ENCODE assay signal across 27 cellular contexts in the genomic region with DNA sequence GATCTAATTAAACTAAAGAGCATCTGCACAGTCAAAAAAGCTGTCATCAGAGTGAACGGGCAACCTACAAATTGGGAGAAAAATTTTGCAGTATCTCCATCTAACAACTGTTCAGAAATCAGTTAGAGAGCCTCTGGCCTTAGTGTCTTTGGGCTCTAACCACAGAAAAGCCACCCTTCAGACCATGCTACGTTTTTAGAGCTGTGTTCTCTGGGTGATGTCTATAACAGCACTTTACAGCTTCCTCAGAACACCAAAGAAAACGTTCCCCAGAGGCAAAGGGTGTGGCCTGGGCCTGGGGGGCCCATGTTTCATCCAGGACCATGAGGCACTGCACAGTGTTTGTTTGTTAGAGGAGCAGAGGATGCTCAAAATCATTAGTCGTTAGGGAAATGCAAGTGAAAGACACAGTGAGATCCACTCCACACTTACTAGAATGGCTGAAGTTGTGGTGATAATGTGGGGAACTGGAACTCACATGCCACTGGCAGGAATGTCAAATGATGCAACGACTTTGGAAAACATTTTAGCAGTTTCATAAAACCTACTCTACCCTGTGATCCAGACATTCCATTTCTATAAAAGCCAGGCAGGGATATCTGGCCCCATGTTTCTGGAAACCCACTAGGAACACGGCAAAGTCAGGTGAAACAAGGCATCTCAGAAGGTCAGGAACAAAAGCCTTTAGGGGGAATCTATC.
DNase-seq lines count a peak whose midpoint lies in the region; ATAC-seq and TF ChIP-seq lines count a peak whose summit lies in the region.
"Had no signal": no experiment of that assay in that cellular context is flagged by ENCODE, and none has a peak within 500 bp of the region (broad histone marks: within the 10 kb centered on the region; RNA-seq: fewer than 3 reads in every experiment).

No MANE protein-coding gene starts in this region.

- CTCF ChIA-PET in activated CD8-positive, alpha-beta T cell treated with anti-CD3 and anti-CD28 coated beads, Interleukin-2, amount 10 ng/mL, durations not matched to agents 7 days and 5 days (lab: Charles Lee): no interaction called here

- TF ChIP-seq POLR2A in uterus (IDR thresholded peaks at IDR 0.05): no peak

- no peaks in the 10 kb centered on the region for H3K36me3 ChIP-seq in adipocyte (ENCODE audit: control insufficient read depth, insufficient read depth, low read length, severe bottlenecking)
- H3K36me3 ChIP-seq in uterus: no peaks in the 10 kb centered on the region
- no peaks in the 10 kb centered on the region for H3K36me3 ChIP-seq in SJCRH30
- H3K36me3 ChIP-seq: breast epithelium, heart left ventricle, neutrophil, Peyer's patch, prostate gland, upper lobe of right lung had no signal

- POLR2A ChIA-PET in activated CD8-positive, alpha-beta T cell treated with anti-CD3 and anti-CD28 coated beads, Interleukin-2, amount 10 ng/mL, durations not matched to agents 7 days and 5 days (lab: Charles Lee): no interaction called here

- no peaks in the 10 kb centered on the region for H3K9me3 ChIP-seq in adipocyte (ENCODE audit: control insufficient read depth, low read length)
- H3K9me3 ChIP-seq in uterus: no peaks in the 10 kb centered on the region
- peaks cover 13% of the 10 kb centered on the region for H3K9me3 ChIP-seq in SJCRH30 (replicated peaks)
- H3K9me3 ChIP-seq: breast epithelium, neutrophil, Peyer's patch, prostate gland, upper lobe of right lung had no signal

- peaks cover under 1% of the 10 kb centered on the region for H3K9me3 Mint-ChIP-seq in activated CD8-positive, alpha-beta T cell treated with anti-CD3 and anti-CD28 coated beads, Interleukin-2, amount 10 ng/mL, durations not matched to agents 7 days and 5 days (ENCODE audit: insufficient read depth)
- H3K9me3 Mint-ChIP-seq: activated CD8-positive, alpha-beta T cell treated with anti-CD3 and anti-CD28 coated beads for 36 hours; activated naive CD4-positive, alpha-beta T cell treated with anti-CD3 and anti-CD28 coated beads, Interleukin-2, amount 50 U/mL, for 24 hours; activated T-helper 2 cell treated with anti-CD3 and anti-CD28 coated beads, Interferon-gamma antibody, Interleukin-2, Interleukin-4, amounts not matched to agents 10 μg/mL and 5 μg/mL and 100 μg/mL, durations not matched to agents 14 hours and 24 hours and 36 hours had no signal

- peak overlapping the region; percentile 63 to 76 for H3K27ac ChIP-seq in uterus
- H3K27ac ChIP-seq in SJCRH30: no peak overlapping the region
- H3K27ac ChIP-seq: neutrophil, upper lobe of right lung, VCaP had no signal

- DNase-seq in GM03348 (ENCODE audit: low spot score): peak; percentile 46
- peak; percentile 44 for DNase-seq in adipocyte (ENCODE audit: low read depth)
- DNase-seq in left lobe of liver (ENCODE audit: low spot score): no peak
- no peak for DNase-seq in uterus
- DNase-seq in SJCRH30: no peak
- DNase-seq in activated CD8-positive, alpha-beta T cell treated with anti-CD3 and anti-CD28 coated beads, Interleukin-2, amount 10 ng/mL, durations not matched to agents 7 days and 5 days: no peak
- DNase-seq in T-helper 1 cell: no peak
- DNase-seq: activated CD4-positive, alpha-beta T cell treated with anti-CD3 and anti-CD28 coated beads for 36 hours; activated CD8-positive, alpha-beta T cell treated with anti-CD3 and anti-CD28 coated beads for 36 hours; CD4-positive, CD25-positive, alpha-beta regulatory T cell; HCEC 1CT; heart left ventricle; kidney; naive thymus-derived CD4-positive, alpha-beta T cell; NCI-H2107; Peyer's patch; SHP77; stimulated activated CD4-positive, alpha-beta T cell treated with anti-CD3 and anti-CD28 coated beads, Interleukin-4, amount 100 ng/mL, for 4 hours; upper lobe of right lung had no signal

- H3K4me3 ChIP-seq in adipocyte (ENCODE audit: low read length) (no peak overlapping the region), uterus (no peak overlapping the region), SJCRH30 (no peak overlapping the region)
- H3K4me3 ChIP-seq: breast epithelium, heart left ventricle, Peyer's patch, prostate gland, upper lobe of right lung had no signal

- H3K4me1 Mint-ChIP-seq in activated CD8-positive, alpha-beta T cell treated with anti-CD3 and anti-CD28 coated beads, Interleukin-2, amount 10 ng/mL, durations not matched to agents 7 days and 5 days (ENCODE audit: low read depth): peaks cover 33% of the 10 kb centered on the region
- H3K4me1 Mint-ChIP-seq: activated CD4-positive, alpha-beta T cell treated with anti-CD3 and anti-CD28 coated beads for 36 hours had no signal

- no peaks in the 10 kb centered on the region for H3K27me3 ChIP-seq in adipocyte (replicated peaks; ENCODE audit: control insufficient read depth, insufficient read depth, low read length)
- no peaks in the 10 kb centered on the region for H3K27me3 ChIP-seq in uterus
- H3K27me3 ChIP-seq in SJCRH30: no peaks in the 10 kb centered on the region
- H3K27me3 ChIP-seq: breast epithelium, heart left ventricle, neutrophil, Peyer's patch, upper lobe of right lung had no signal

- intact Hi-C loops in uterus (cut with DNase I; ENCODE audit: low total_unique reads): no loop called here

- no peak for TF ChIP-seq CTCF in uterus (IDR thresholded peaks at IDR 0.05)

- H3K4me1 ChIP-seq in adipocyte (ENCODE audit: control insufficient read depth, insufficient read depth, low read length) (peaks cover 26% of the 10 kb centered on the region), uterus (no peaks in the 10 kb centered on the region), SJCRH30 (peaks cover 3% of the 10 kb centered on the region; the same call in 1 of the 2 replicates)
- H3K4me1 ChIP-seq: breast epithelium, Peyer's patch, prostate gland had no signal

- peak overlapping the region; percentile 1 for H3K9ac ChIP-seq in adipocyte (ENCODE audit: low read length)

- no peak overlapping the region for H3K4me3 Mint-ChIP-seq in activated CD8-positive, alpha-beta T cell treated with anti-CD3 and anti-CD28 coated beads, Interleukin-2, amount 10 ng/mL, durations not matched to agents 7 days and 5 days
- H3K4me3 Mint-ChIP-seq: activated CD4-positive, alpha-beta T cell treated with anti-CD3 and anti-CD28 coated beads for 36 hours; activated CD8-positive, alpha-beta T cell treated with anti-CD3 and anti-CD28 coated beads for 36 hours; activated naive CD4-positive, alpha-beta T cell treated with anti-CD3 and anti-CD28 coated beads, Interleukin-2, amount 50 U/mL, for 24 hours; CD4-positive, CD25-positive, alpha-beta regulatory T cell; mesothelial cell of epicardium; naive thymus-derived CD4-positive, alpha-beta T cell had no signal

- ATAC-seq in left lobe of liver (peak; percentile 57), HG02973 (IDR thresholded peaks at IDR 0.05; ENCODE audit: unreplicated experiment) (no peak)
- ATAC-seq in activated CD8-positive, alpha-beta T cell treated with anti-CD3 and anti-CD28 coated beads, Interleukin-2, amount 10 ng/mL, durations not matched to agents 7 days and 5 days: no peak
- ATAC-seq: activated CD4-positive, alpha-beta T cell treated with anti-CD3 and anti-CD28 coated beads for 36 hours; activated CD8-positive, alpha-beta T cell treated with anti-CD3 and anti-CD28 coated beads for 36 hours; heart left ventricle; naive thymus-derived CD4-positive, alpha-beta T cell; upper lobe of right lung had no signal

- H3K27ac Mint-ChIP-seq in activated CD8-positive, alpha-beta T cell treated with anti-CD3 and anti-CD28 coated beads, Interleukin-2, amount 10 ng/mL, durations not matched to agents 7 days and 5 days: no peak overlapping the region
- H3K27ac Mint-ChIP-seq: activated CD4-positive, alpha-beta T cell treated with anti-CD3 and anti-CD28 coated beads for 36 hours; activated CD8-positive, alpha-beta T cell treated with anti-CD3 and anti-CD28 coated beads for 36 hours; activated naive CD4-positive, alpha-beta T cell treated with anti-CD3 and anti-CD28 coated beads, Interleukin-2, amount 50 U/mL, for 24 hours; activated T-helper 2 cell treated with anti-CD3 and anti-CD28 coated beads, Interferon-gamma antibody, Interleukin-2, Interleukin-4, amounts not matched to agents 10 μg/mL and 5 μg/mL and 100 μg/mL, durations not matched to agents 14 hours and 24 hours and 36 hours; CD4-positive, CD25-positive, alpha-beta regulatory T cell; mesothelial cell of epicardium; naive thymus-derived CD4-positive, alpha-beta T cell had no signal

- H3K36me3 Mint-ChIP-seq in activated CD8-positive, alpha-beta T cell treated with anti-CD3 and anti-CD28 coated beads, Interleukin-2, amount 10 ng/mL, durations not matched to agents 7 days and 5 days (ENCODE audit: low read depth): no peaks in the 10 kb centered on the region
- H3K36me3 Mint-ChIP-seq: activated naive CD4-positive, alpha-beta T cell treated with anti-CD3 and anti-CD28 coated beads, Interleukin-2, amount 50 U/mL, for 24 hours; CD4-positive, CD25-positive, alpha-beta regulatory T cell had no signal

- H3K27me3 Mint-ChIP-seq in activated CD8-positive, alpha-beta T cell treated with anti-CD3 and anti-CD28 coated beads, Interleukin-2, amount 10 ng/mL, durations not matched to agents 7 days and 5 days (ENCODE audit: low read depth): no peaks in the 10 kb centered on the region
- H3K27me3 Mint-ChIP-seq: activated CD4-positive, alpha-beta T cell treated with anti-CD3 and anti-CD28 coated beads for 36 hours; activated CD8-positive, alpha-beta T cell treated with anti-CD3 and anti-CD28 coated beads for 36 hours; activated naive CD4-positive, alpha-beta T cell treated with anti-CD3 and anti-CD28 coated beads, Interleukin-2, amount 50 U/mL, for 24 hours; CD4-positive, CD25-positive, alpha-beta regulatory T cell had no signal

Comparison
In these comparisons a context has a peak if more than half of its experiments do, and no peak if none do; other contexts are left out.
1. DNase-seq: peak in GM03348 (single experiment) and adipocyte (single experiment); none in left lobe of liver (single experiment), uterus (0 of 2), SJCRH30 (0 of 2), activated CD8-positive, alpha-beta T cell treated with anti-CD3 and anti-CD28 coated beads, Interleukin-2, amount 10 ng/mL, durations not matched to agents 7 days and 5 days (single experiment) and T-helper 1 cell (0 of 5).